In genomic region chr19:3210347-3211017, GRCh38 we compare ENCODE assay signal across 8 cellular contexts. TPM values are rescaled to one million over a fixed set of nuclear protein-coding genes. Genes with fewer than 3 reads are reported as not detected.
A peak's percentile ranks its signal among the peaks of the same experiment; 100 is the strongest.
DNase-seq lines count a peak whose midpoint lies in the region; ATAC-seq and TF ChIP-seq lines count a peak whose summit lies in the region.

No MANE protein-coding gene starts in this region.

- TF ChIP-seq RAD21 in Ishikawa (IDR thresholded peaks at IDR 0.05; ENCODE audit: low read depth) (peak; percentile 31; the same call in 1 of the 2 replicates), liver (IDR thresholded peaks at IDR 0.05) (peak in 1 of 2 donors; percentile 67)

- peak overlapping the region in 1 of 2 donors; percentile 8 for H3K9ac ChIP-seq in liver (ENCODE audit: low read depth in 1 of 2, low read length in 2 of 2)

- H3K9me3 Mint-ChIP-seq in activated B cell treated with CpG ODN at 0.5 μM for 24 hours, result no peaks in the 10 kb centered on the region

- intact Hi-C loops in activated B cell treated with CpG ODN at 0.5 μM for 24 hours (cut with micrococcal nuclease), result loop anchor here (1.0 kb wide), 3 partner anchors 134 to 259 kb away; no protein-coding TSS in a partner anchor

- H3K9me3 ChIP-seq in liver (ENCODE audit: control insufficient read depth in 4 of 4, low read length in 3 of 4), result no peaks in the 10 kb centered on the region

- DNase-seq in Daoy (ENCODE audit: low read depth), result peak; percentile 76
- DNase-seq in activated B cell treated with CpG ODN at 0.5 μM for 24 hours, result peak; percentile 62
- peak; percentile 49 for DNase-seq in central memory CD4-positive, alpha-beta T cell
- peak; percentile 23 to 39 for DNase-seq in stimulated activated CD8-positive, alpha-beta memory T cell treated with anti-CD3 and anti-CD28 coated beads, Interleukin-4, amount 100 ng/mL, for 1 hour (ENCODE audit: low read depth in 2 of 2, low spot score in 1 of 2)

- H3K27me3 Mint-ChIP-seq in activated B cell treated with CpG ODN at 0.5 μM for 24 hours, result no peaks in the 10 kb centered on the region

- H3K27ac ChIP-seq in liver (ENCODE audit: low read depth in 1 of 2, low read length in 2 of 2), result no peak overlapping the region

- no peaks in the 10 kb centered on the region for H3K27me3 ChIP-seq in liver (ENCODE audit: control insufficient read depth in 4 of 4, insufficient read depth in 4 of 4, low read length in 3 of 4)

- H3K4me1 Mint-ChIP-seq in activated B cell treated with CpG ODN at 0.5 μM for 24 hours, result peaks cover 14% of the 10 kb centered on the region

- peaks cover 0 to 23% (median 6%) of the 10 kb centered on the region in 4 donors for H3K36me3 ChIP-seq in liver (ENCODE audit: control insufficient read depth in 4 of 4, insufficient read depth in 3 of 4, low read depth in 1 of 4, low read length in 3 of 4)

- TF ChIP-seq EP300 in Ishikawa (IDR thresholded peaks at IDR 0.05; ENCODE audit: borderline replicate concordance), result no peak

- peaks cover 23% of the 10 kb centered on the region for H3K36me3 Mint-ChIP-seq in activated B cell treated with CpG ODN at 0.5 μM for 24 hours (ENCODE audit: low read depth)

- peak; percentile 94 for ATAC-seq in activated B cell treated with CpG ODN at 0.5 μM for 24 hours (ENCODE audit: low read depth)
- no peak for ATAC-seq in HG03196 (IDR thresholded peaks at IDR 0.05; ENCODE audit: unreplicated experiment)
- no peak for ATAC-seq in GM18519 (IDR thresholded peaks at IDR 0.05; ENCODE audit: low FRiP score, unreplicated experiment)

- CTCF ChIA-PET in activated B cell treated with CpG ODN at 0.5 μM for 24 hours (lab: Charles Lee), result interaction anchor here (0.8 to 1.8 kb wide), 5 partner anchors 26 to 259 kb away, joined by 3 to 7 read pairs (median 3); partner anchors contain the start of gene TLE6

- no peak overlapping the region for H3K4me3 ChIP-seq in liver (ENCODE audit: low read depth in 1 of 3, low read length in 3 of 3)

- H3K4me1 ChIP-seq in liver (ENCODE audit: control insufficient read depth in 4 of 4, insufficient read depth in 4 of 4, low read length in 3 of 4), result no peaks in the 10 kb centered on the region

- TF ChIP-seq CTCF in activated B cell treated with CpG ODN at 0.5 μM for 24 hours (IDR thresholded peaks at IDR 0.05) (no peak), liver (IDR thresholded peaks at IDR 0.05; ENCODE audit: low read depth, low read length, missing input control) (peak; percentile 55)

- no peak overlapping the region for H3K4me3 Mint-ChIP-seq in activated B cell treated with CpG ODN at 0.5 μM for 24 hours

- no peak overlapping the region for H3K27ac Mint-ChIP-seq in activated B cell treated with CpG ODN at 0.5 μM for 24 hours

- POLR2A ChIA-PET in activated B cell treated with CpG ODN at 0.5 μM for 24 hours (lab: Charles Lee), result interaction anchor here (0.6 kb wide), 1 partner anchor 1113 kb away, joined by 6 read pairs; no protein-coding TSS in a partner anchor

- 44% methylated on average over 20 of the region's 20 CpGs for WGBS in liver

TF ChIP-seq in Ishikawa, 13 proteins besides CTCF, POLR2A, EP300 and RAD21:
- TF ChIP-seq ZBTB7A (IDR thresholded peaks at IDR 0.05; ENCODE audit: low read depth) (no peak), REST (IDR thresholded peaks at IDR 0.05; ENCODE audit: low read depth) (no peak), FOXM1 (IDR thresholded peaks at IDR 0.05; ENCODE audit: borderline replicate concordance, low read depth) (no peak)
TF ChIP-seq in Ishikawa: peak in this region for 0.

TF ChIP-seq in liver, 16 proteins besides CTCF, POLR2A, EP300 and RAD21:
- TF ChIP-seq, protein P1, sequence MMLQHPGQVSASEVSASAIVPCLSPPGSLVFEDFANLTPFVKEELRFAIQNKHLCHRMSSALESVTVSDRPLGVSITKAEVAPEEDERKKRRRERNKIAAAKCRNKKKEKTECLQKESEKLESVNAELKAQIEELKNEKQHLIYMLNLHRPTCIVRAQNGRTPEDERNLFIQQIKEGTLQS (IDR thresholded peaks at IDR 0.05), result no peak
- no peak for TF ChIP-seq HNF4G (IDR thresholded peaks at IDR 0.05)
- TF ChIP-seq NR2F2 (IDR thresholded peaks at IDR 0.05), result no peak
- TF ChIP-seq, protein P2, sequence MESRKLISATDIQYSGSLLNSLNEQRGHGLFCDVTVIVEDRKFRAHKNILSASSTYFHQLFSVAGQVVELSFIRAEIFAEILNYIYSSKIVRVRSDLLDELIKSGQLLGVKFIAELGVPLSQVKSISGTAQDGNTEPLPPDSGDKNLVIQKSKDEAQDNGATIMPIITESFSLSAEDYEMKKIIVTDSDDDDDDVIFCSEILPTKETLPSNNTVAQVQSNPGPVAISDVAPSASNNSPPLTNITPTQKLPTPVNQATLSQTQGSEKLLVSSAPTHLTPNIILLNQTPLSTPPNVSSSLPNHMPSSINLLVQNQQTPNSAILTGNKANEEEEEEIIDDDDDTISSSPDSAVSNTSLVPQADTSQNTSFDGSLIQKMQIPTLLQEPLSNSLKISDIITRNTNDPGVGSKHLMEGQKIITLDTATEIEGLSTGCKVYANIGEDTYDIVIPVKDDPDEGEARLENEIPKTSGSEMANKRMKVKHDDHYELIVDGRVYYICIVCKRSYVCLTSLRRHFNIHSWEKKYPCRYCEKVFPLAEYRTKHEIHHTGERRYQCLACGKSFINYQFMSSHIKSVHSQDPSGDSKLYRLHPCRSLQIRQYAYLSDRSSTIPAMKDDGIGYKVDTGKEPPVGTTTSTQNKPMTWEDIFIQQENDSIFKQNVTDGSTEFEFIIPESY (IDR thresholded peaks at IDR 0.05), result no peak
- no peak for TF ChIP-seq JUND (IDR thresholded peaks at IDR 0.05)
- no peak for TF ChIP-seq FOXA1 (IDR thresholded peaks at IDR 0.05)
- TF ChIP-seq MAX (IDR thresholded peaks at IDR 0.05), result no peak
TF ChIP-seq in liver: peak in this region for 0.

RNA-seq across cellular contexts. Expression of gene CELF5, which starts 14.0 kb away (rescaled TPM):
- 0.06 TPM in 1 of 2 replicates, not detected in the other for total RNA-seq in Daoy (2014; rRNA removed; shearing (Covaris generic))
- total RNA-seq in activated B cell treated with CpG ODN at 0.5 μM for 24 hours, result not detected in 2 replicates
- total RNA-seq in liver, result under 1 TPM; 0.19 to 0.33 TPM
- polyA plus RNA-seq in liver, result under 1 TPM; 0.06 to 0.50 TPM

RNA-seq across cellular contexts. Expression of gene NCLN, which starts 24.8 kb away (rescaled TPM):
- total RNA-seq in Daoy (2014; rRNA removed; shearing (Covaris generic)), result 80.2 and 85.1 TPM in 2 replicates
- 61.1 and 64.8 TPM in 2 replicates for total RNA-seq in activated B cell treated with CpG ODN at 0.5 μM for 24 hours
- total RNA-seq in liver, result 10 to 100 TPM; 29.5 to 42.6 TPM
- 10 to 100 TPM; 34.2 to 50.8 TPM for polyA plus RNA-seq in liver

RNA-seq across cellular contexts. Expression of gene S1PR4, which starts 31.9 kb away (rescaled TPM):
- not detected in 2 replicates for total RNA-seq in Daoy (2014; rRNA removed; shearing (Covaris generic))
- total RNA-seq in activated B cell treated with CpG ODN at 0.5 μM for 24 hours, result 27.3 and 29.7 TPM in 2 replicates
- 10 to 100 TPM in 1 of 2 donors, 1 to 10 TPM in 1; 3.1 to 11.0 TPM for total RNA-seq in liver
- polyA plus RNA-seq in liver, result 1 to 10 TPM in 1 of 2 donors, under 1 TPM in 1; 0.93 to 1.2 TPM
